8 cellular contexts compared by ENCODE assay signal in genomic region chr10:102504976-102505300, GRCh38. TPM values are rescaled to one million over a fixed set of nuclear protein-coding genes. Genes with fewer than 3 reads are reported as not detected.
A peak's percentile ranks its signal among the peaks of the same experiment; 100 is the strongest.
DNase-seq lines count a peak whose midpoint lies in the region; ATAC-seq and TF ChIP-seq lines count a peak whose summit lies in the region.

No MANE protein-coding gene starts in this region.

- H3K27ac ChIP-seq in AG04450 (ENCODE audit: low read depth, low read length) (peak overlapping the region; percentile 39), KMS-11 (no peak overlapping the region), duodenal mucosa (ENCODE audit: low read depth, low read length) (no peak overlapping the region)

- H3K4me1 ChIP-seq in KMS-11 (ENCODE audit: low read depth, poor library complexity, severe bottlenecking), result peaks cover 21% of the 10 kb centered on the region
- peaks cover 19 to 27% of the 10 kb centered on the region in 2 donors for H3K4me1 ChIP-seq in duodenal mucosa (ENCODE audit: control insufficient read depth in 1 of 2, insufficient read depth in 2 of 2, low read length in 2 of 2)

- H3K4me3 ChIP-seq in AG04450 (ENCODE audit: low read depth, low read length) (peak overlapping the region; percentile 90), KMS-11 (IDR thresholded peaks at IDR 0.05; ENCODE audit: insufficient read depth, low read depth, low read length) (no peak overlapping the region), duodenal mucosa (ENCODE audit: low read depth in 1 of 2, low read length in 2 of 2) (peak overlapping the region; percentile 86 to 95)

- H3K27ac Mint-ChIP-seq in naive thymus-derived CD8-positive, alpha-beta T cell, result peak overlapping the region in 8 of 10 donors; percentile 60 to 94 (median 88)

- H3K27me3 ChIP-seq in AG04450 (ENCODE audit: control insufficient read depth, insufficient read depth, low read length), result no peaks in the 10 kb centered on the region
- H3K27me3 ChIP-seq in KMS-11 (ENCODE audit: insufficient read depth, low read depth), result no peaks in the 10 kb centered on the region
- no peaks in the 10 kb centered on the region for H3K27me3 ChIP-seq in duodenal mucosa (ENCODE audit: control insufficient read depth in 1 of 2, insufficient read depth in 2 of 2, low read length in 2 of 2)

- H3K9me3 Mint-ChIP-seq in naive thymus-derived CD8-positive, alpha-beta T cell, result no peaks in the 10 kb centered on the region

- TF ChIP-seq CTCF in AG04450 (IDR thresholded peaks at IDR 0.05; ENCODE audit: low read depth, low read length), result no peak
- no peak for TF ChIP-seq CTCF in KMS-11 (conservative IDR thresholded peaks at IDR 0.05; ENCODE audit: low read depth, low read length)

- H3K4me1 Mint-ChIP-seq in naive thymus-derived CD8-positive, alpha-beta T cell, result peaks cover 19 to 36% (median 26%) of the 10 kb centered on the region in 4 donors

- DNase-seq in AG04450 (ENCODE audit: low read depth, low spot score) (no peak), DMS 273 (lab: John Stamatoyannopoulos, UW; ENCODE audit: unreplicated experiment) (no peak)
- DNase-seq in naive thymus-derived CD8-positive, alpha-beta T cell, result no peak
- DNase-seq in stimulated activated naive CD4-positive, alpha-beta T cell treated with Interleukin-2 at 50 U/mL for 16 hours (lab: John Stamatoyannopoulos, UW), result no peak
- no peak for DNase-seq in stimulated activated CD4-positive, alpha-beta T cell treated with anti-CD3 and anti-CD28 coated beads, Interleukin-2, amount 100 ng/mL, for 48 hours

- H3K4me3 Mint-ChIP-seq in naive thymus-derived CD8-positive, alpha-beta T cell, result no peak overlapping the region

- H3K36me3 ChIP-seq in KMS-11 (ENCODE audit: insufficient read depth), result no peaks in the 10 kb centered on the region
- peaks cover 9 to 13% of the 10 kb centered on the region in 2 donors for H3K36me3 ChIP-seq in duodenal mucosa (ENCODE audit: control insufficient read depth in 1 of 2, insufficient read depth in 2 of 2, low read length in 2 of 2)

- H4K20me1 ChIP-seq in KMS-11 (ENCODE audit: insufficient read depth), result no peaks in the 10 kb centered on the region

- H3K4me2 ChIP-seq in KMS-11, result peak overlapping the region; percentile 83

- H3K9me3 ChIP-seq in AG04450 (ENCODE audit: control insufficient read depth, insufficient read depth, low read length) (no peaks in the 10 kb centered on the region; the same call in 1 of the 2 replicates), duodenal mucosa (ENCODE audit: control insufficient read depth in 1 of 2, low read length in 2 of 2) (no peaks in the 10 kb centered on the region)

- no peak for ATAC-seq in naive thymus-derived CD8-positive, alpha-beta T cell
- no peak for ATAC-seq in HG02623 (IDR thresholded peaks at IDR 0.05; ENCODE audit: unreplicated experiment)

- H3K9ac ChIP-seq in KMS-11 (peak overlapping the region; percentile 59; the same call in 1 of the 2 replicates), duodenal mucosa (ENCODE audit: low read depth in 1 of 2, low read length in 2 of 2) (peak overlapping the region in 1 of 2 donors; percentile 76)

- H3K27me3 Mint-ChIP-seq in naive thymus-derived CD8-positive, alpha-beta T cell, result no peaks in the 10 kb centered on the region

- POLR2A ChIA-PET in AG04450 (lab: Yijun Ruan, JAX), result interaction anchor here (0.5 to 2.4 kb wide), 8 partner anchors 32 to 171 kb away, joined by 3 to 17 read pairs (median 4); partner anchors contain the start of gene TRIM8
- POLR2A ChIA-PET in naive thymus-derived CD8-positive, alpha-beta T cell (lab: Charles Lee), result interaction anchor here (0.7 to 3.9 kb wide), 11 partner anchors 54 to 449 kb away, joined by 3 to 43 read pairs (median 4); partner anchors contain the start of genes ARMH3, C10orf95, CNNM2 and CUEDC2

- H3K36me3 Mint-ChIP-seq in naive thymus-derived CD8-positive, alpha-beta T cell, result peaks cover 0 to 19% (median 0%) of the 10 kb centered on the region in 3 donors

- H2AFZ ChIP-seq in KMS-11 (ENCODE audit: low read depth), result no peak overlapping the region

- H3K79me2 ChIP-seq in KMS-11 (ENCODE audit: insufficient read depth, low read depth), result peaks cover 22% of the 10 kb centered on the region

- CTCF ChIA-PET in AG04450 (lab: Charles Lee), result interaction anchor here (0.8 to 4.0 kb wide), 6 partner anchors 9 to 92 kb away, joined by 3 to 120 read pairs (median 6); no protein-coding TSS in a partner anchor

RNA-seq across cellular contexts. Expression of gene SUFU, which starts 1.2 kb away (rescaled TPM):
- 11.0 and 13.2 TPM in 2 replicates for polyA plus RNA-seq in AG04450 (2011; rRNA removed)
- polyA minus RNA-seq in AG04450 (2011; rRNA and poly(A)+ RNA removed), result 18.2 and 23.7 TPM in 2 replicates
- total RNA-seq in naive thymus-derived CD8-positive, alpha-beta T cell, result 10 to 100 TPM; 11.8 to 14.3 TPM
- polyA plus RNA-seq in naive thymus-derived CD8-positive, alpha-beta T cell, result 1 to 10 TPM; 2.3 to 7.4 (median 3.0) TPM

RNA-seq across cellular contexts. Expression of gene ACTR1A, which starts 2.4 kb away (rescaled TPM):
- 164 and 192 TPM in 2 replicates for polyA plus RNA-seq in AG04450 (2011; rRNA removed)
- 219 and 281 TPM in 2 replicates for polyA minus RNA-seq in AG04450 (2011; rRNA and poly(A)+ RNA removed)
- 10 to 100 TPM; 50.7 to 57.4 TPM for total RNA-seq in naive thymus-derived CD8-positive, alpha-beta T cell
- polyA plus RNA-seq in naive thymus-derived CD8-positive, alpha-beta T cell, result 10 to 100 TPM; 45.9 to 60.7 (median 55.4) TPM

RNA-seq across cellular contexts. Expression of gene C10orf95, which starts 53.6 kb away (rescaled TPM):
- 0.06 TPM in 1 of 2 replicates, not detected in the other for polyA plus RNA-seq in AG04450 (2011; rRNA removed)
- polyA minus RNA-seq in AG04450 (2011; rRNA and poly(A)+ RNA removed), result not detected in 2 replicates
- total RNA-seq in naive thymus-derived CD8-positive, alpha-beta T cell, result under 1 TPM; 0.52 to 0.73 TPM
- under 1 TPM; 0.68 to 0.97 (median 0.68) TPM for polyA plus RNA-seq in naive thymus-derived CD8-positive, alpha-beta T cell
